ENCODE assay signal across 8 cellular contexts in the genomic region with DNA sequence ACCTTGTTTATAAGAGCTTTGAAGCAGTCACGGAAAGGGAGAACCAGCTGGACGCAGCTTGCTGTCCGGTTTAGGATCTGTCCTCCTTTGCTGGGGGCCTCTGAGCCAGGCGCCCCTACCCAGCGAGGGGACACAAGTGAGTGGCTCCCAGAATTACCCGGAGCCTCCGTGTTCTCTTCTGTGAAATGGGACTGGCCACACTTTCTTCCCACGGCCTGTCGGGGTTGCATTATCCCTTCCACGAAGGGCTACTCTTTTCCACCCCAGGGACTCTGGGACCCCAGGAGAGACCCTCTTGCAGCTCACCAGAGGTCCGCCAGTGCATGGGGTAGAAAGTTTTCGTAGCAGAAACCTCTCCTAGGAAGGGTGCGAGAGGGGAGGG. TPM values are rescaled to one million over a fixed set of nuclear protein-coding genes. Genes with fewer than 3 reads are reported as not detected.
DNase-seq lines count a peak whose midpoint lies in the region; ATAC-seq lines count a peak whose summit lies in the region.

No MANE protein-coding gene starts in this region.

- H3K4me3 ChIP-seq in iPS-18c (ENCODE audit: insufficient read depth, low read depth, low read length) = peak overlapping the region; percentile 73

- peaks cover 4% of the 10 kb centered on the region for H3K27me3 Mint-ChIP-seq in T-helper 1 cell treated with Interleukin-12 subunit alpha and Interleukin-12 subunit beta and Interleukin-4 antibody, amounts not matched to agents 30 μg/mL and 1 μg/mL, for 36 hours (ENCODE audit: low read depth)
- H3K27me3 Mint-ChIP-seq in activated T-helper 2 cell treated with anti-CD3 and anti-CD28 coated beads, Interferon-gamma antibody, Interleukin-2, Interleukin-4, amounts not matched to agents 10 μg/mL and 5 μg/mL and 100 μg/mL, durations not matched to agents 14 hours and 24 hours and 36 hours (ENCODE audit: low read depth) = peaks cover 7% of the 10 kb centered on the region
- H3K27me3 Mint-ChIP-seq in stimulated activated naive CD8-positive, alpha-beta T cell treated with anti-CD3 and anti-CD28 coated beads, Interleukin-15, amount 100 ng/mL, for 72 hours = peaks cover 18% of the 10 kb centered on the region

- peaks cover 6% of the 10 kb centered on the region for H3K36me3 Mint-ChIP-seq in T-helper 1 cell treated with Interleukin-12 subunit alpha and Interleukin-12 subunit beta and Interleukin-4 antibody, amounts not matched to agents 30 μg/mL and 1 μg/mL, for 36 hours (ENCODE audit: low read depth)
- peaks cover 4% of the 10 kb centered on the region for H3K36me3 Mint-ChIP-seq in activated T-helper 2 cell treated with anti-CD3 and anti-CD28 coated beads, Interferon-gamma antibody, Interleukin-2, Interleukin-4, amounts not matched to agents 10 μg/mL and 5 μg/mL and 100 μg/mL, durations not matched to agents 14 hours and 24 hours and 36 hours (ENCODE audit: low read depth)

- peak overlapping the region; percentile 73 for H3K4me3 Mint-ChIP-seq in T-helper 1 cell treated with Interleukin-12 subunit alpha and Interleukin-12 subunit beta and Interleukin-4 antibody, amounts not matched to agents 30 μg/mL and 1 μg/mL, for 36 hours
- peak overlapping the region; percentile 75 for H3K4me3 Mint-ChIP-seq in activated T-helper 2 cell treated with anti-CD3 and anti-CD28 coated beads, Interferon-gamma antibody, Interleukin-2, Interleukin-4, amounts not matched to agents 10 μg/mL and 5 μg/mL and 100 μg/mL, durations not matched to agents 14 hours and 24 hours and 36 hours (ENCODE audit: low read depth)
- peak overlapping the region; percentile 85 to 88 for H3K4me3 Mint-ChIP-seq in stimulated activated naive CD8-positive, alpha-beta T cell treated with anti-CD3 and anti-CD28 coated beads, Interleukin-15, amount 100 ng/mL, for 72 hours

- no peak overlapping the region for H3K27ac Mint-ChIP-seq in T-helper 1 cell treated with Interleukin-12 subunit alpha and Interleukin-12 subunit beta and Interleukin-4 antibody, amounts not matched to agents 30 μg/mL and 1 μg/mL, for 36 hours
- no peak overlapping the region for H3K27ac Mint-ChIP-seq in activated T-helper 2 cell treated with anti-CD3 and anti-CD28 coated beads, Interferon-gamma antibody, Interleukin-2, Interleukin-4, amounts not matched to agents 10 μg/mL and 5 μg/mL and 100 μg/mL, durations not matched to agents 14 hours and 24 hours and 36 hours
- H3K27ac Mint-ChIP-seq in stimulated activated naive CD8-positive, alpha-beta T cell treated with anti-CD3 and anti-CD28 coated beads, Interleukin-15, amount 100 ng/mL, for 72 hours = no peak overlapping the region

- H3K4me1 Mint-ChIP-seq in T-helper 1 cell treated with Interleukin-12 subunit alpha and Interleukin-12 subunit beta and Interleukin-4 antibody, amounts not matched to agents 30 μg/mL and 1 μg/mL, for 36 hours (ENCODE audit: low read depth) = peaks cover 2% of the 10 kb centered on the region
- peaks cover 3% of the 10 kb centered on the region for H3K4me1 Mint-ChIP-seq in activated T-helper 2 cell treated with anti-CD3 and anti-CD28 coated beads, Interferon-gamma antibody, Interleukin-2, Interleukin-4, amounts not matched to agents 10 μg/mL and 5 μg/mL and 100 μg/mL, durations not matched to agents 14 hours and 24 hours and 36 hours (ENCODE audit: low read depth)
- peaks cover 23% of the 10 kb centered on the region for H3K4me1 Mint-ChIP-seq in stimulated activated naive CD8-positive, alpha-beta T cell treated with anti-CD3 and anti-CD28 coated beads, Interleukin-15, amount 100 ng/mL, for 72 hours

- ATAC-seq in stimulated activated naive CD8-positive, alpha-beta T cell treated with anti-CD3 and anti-CD28 coated beads, Interleukin-15, amount 100 ng/mL, for 72 hours = no peak
- no peak for ATAC-seq in HG03135 (IDR thresholded peaks at IDR 0.05; ENCODE audit: unreplicated experiment)

- no peaks in the 10 kb centered on the region for H3K9me3 Mint-ChIP-seq in T-helper 1 cell treated with Interleukin-12 subunit alpha and Interleukin-12 subunit beta and Interleukin-4 antibody, amounts not matched to agents 30 μg/mL and 1 μg/mL, for 36 hours
- no peaks in the 10 kb centered on the region for H3K9me3 Mint-ChIP-seq in activated T-helper 2 cell treated with anti-CD3 and anti-CD28 coated beads, Interferon-gamma antibody, Interleukin-2, Interleukin-4, amounts not matched to agents 10 μg/mL and 5 μg/mL and 100 μg/mL, durations not matched to agents 14 hours and 24 hours and 36 hours
- no peaks in the 10 kb centered on the region for H3K9me3 Mint-ChIP-seq in stimulated activated naive CD8-positive, alpha-beta T cell treated with anti-CD3 and anti-CD28 coated beads, Interleukin-15, amount 100 ng/mL, for 72 hours

- intact Hi-C loops in activated T-helper 2 cell treated with anti-CD3 and anti-CD28 coated beads, Interferon-gamma antibody, Interleukin-2, Interleukin-4, amounts not matched to agents 10 μg/mL and 5 μg/mL and 100 μg/mL, durations not matched to agents 14 hours and 24 hours and 36 hours (cut with micrococcal nuclease) = no loop called here

- DNase-seq in T-helper 1 cell = no peak
- DNase-seq in activated T-helper 2 cell treated with anti-CD3 and anti-CD28 coated beads, Interferon-gamma antibody, Interleukin-2, Interleukin-4, amounts not matched to agents 10 μg/mL and 5 μg/mL and 100 μg/mL, durations not matched to agents 14 hours and 24 hours and 36 hours (ENCODE audit: low spot score) = no peak
- DNase-seq in stimulated activated naive CD8-positive, alpha-beta T cell treated with anti-CD3 and anti-CD28 coated beads, Interleukin-15, amount 100 ng/mL, for 72 hours = no peak
- DNase-seq in NCI-H2227 (lab: John Stamatoyannopoulos, UW; ENCODE audit: unreplicated experiment) = no peak
- DNase-seq in NCI-H2171 treated with DMSO at 0.1 percent for 48 hours (lab: John Stamatoyannopoulos, UW) = no peak

- no peaks in the 10 kb centered on the region for H3K9me3 ChIP-seq in iPS-18c (ENCODE audit: control insufficient read depth, insufficient read depth, low read length)

RNA-seq across cellular contexts. Expression of a gene that starts 0.5 kb away (rescaled TPM):
- total RNA-seq in activated T-helper 2 cell treated with anti-CD3 and anti-CD28 coated beads, Interferon-gamma antibody, Interleukin-2, Interleukin-4, amounts not matched to agents 10 μg/mL and 5 μg/mL and 100 μg/mL, durations not matched to agents 14 hours and 24 hours and 36 hours = 6.8 and 7.4 TPM in 2 replicates

RNA-seq across cellular contexts. Expression of a gene that starts 43.2 kb away (rescaled TPM):
- total RNA-seq in activated T-helper 2 cell treated with anti-CD3 and anti-CD28 coated beads, Interferon-gamma antibody, Interleukin-2, Interleukin-4, amounts not matched to agents 10 μg/mL and 5 μg/mL and 100 μg/mL, durations not matched to agents 14 hours and 24 hours and 36 hours = 78.8 and 85.8 TPM in 2 replicates

RNA-seq across cellular contexts. Expression of a gene that starts 44.9 kb away (rescaled TPM):
- total RNA-seq in activated T-helper 2 cell treated with anti-CD3 and anti-CD28 coated beads, Interferon-gamma antibody, Interleukin-2, Interleukin-4, amounts not matched to agents 10 μg/mL and 5 μg/mL and 100 μg/mL, durations not matched to agents 14 hours and 24 hours and 36 hours = not detected in 2 replicates
